Comparison of ENCODE assay signal across 2 cellular contexts in the genomic region with DNA sequence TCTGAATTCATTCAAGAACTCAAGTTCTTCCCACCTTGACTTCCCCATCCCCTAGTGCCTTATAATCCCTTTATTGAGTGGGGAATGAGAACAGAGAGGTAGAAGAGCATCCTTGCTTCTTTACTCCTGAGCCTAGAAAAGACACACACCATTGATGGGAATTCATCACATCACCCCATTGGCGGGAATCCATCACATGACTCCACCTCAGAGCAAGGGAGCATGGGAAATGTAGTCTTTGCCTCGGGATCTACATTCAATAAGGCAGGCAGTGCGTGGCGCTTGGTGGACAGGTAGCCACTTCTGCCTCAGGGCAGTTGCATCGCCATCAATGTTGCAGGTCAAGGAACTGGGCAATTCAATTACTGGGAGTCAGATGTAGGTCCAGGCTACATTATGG.
TF ChIP-seq lines count a peak whose summit lies in the region.

No MANE protein-coding gene starts in this region.

TF ChIP-seq in IMR-90, 13 proteins besides CTCF, POLR2A, EP300 and RAD21:
- TF ChIP-seq RFX5 (IDR thresholded peaks at IDR 0.05; ENCODE audit: low read depth, low read length) (no peak), BHLHE40 (IDR thresholded peaks at IDR 0.05; ENCODE audit: low read depth, low read length) (no peak), SMC3 (IDR thresholded peaks at IDR 0.05; ENCODE audit: low read depth, low read length) (no peak), USF2 (IDR thresholded peaks at IDR 0.05; ENCODE audit: low read depth, low read length) (peak; percentile 78), MXI1 (IDR thresholded peaks at IDR 0.05; ENCODE audit: borderline replicate concordance, low read depth, low read length) (no peak)

TF ChIP-seq in K562, 482 proteins besides CTCF, POLR2A, EP300 and RAD21:
- TF ChIP-seq NFYB (IDR thresholded peaks at IDR 0.05; ENCODE audit: extremely low read depth, insufficient read length) = peak; percentile 16
- no peak for TF ChIP-seq CBFA2T3 (IDR thresholded peaks at IDR 0.05)
- peak; percentile 46 for TF ChIP-seq TFE3 (CRISPR knock-in tag; IDR thresholded peaks at IDR 0.05)
- TF ChIP-seq MCM7 (IDR thresholded peaks at IDR 0.05) = no peak
- no peak for TF ChIP-seq DPF2 (IDR thresholded peaks at IDR 0.05)
- no peak for TF ChIP-seq GABPA (tag; conservative IDR thresholded peaks at IDR 0.05; ENCODE audit: low read depth)
- TF ChIP-seq, protein P1, sequence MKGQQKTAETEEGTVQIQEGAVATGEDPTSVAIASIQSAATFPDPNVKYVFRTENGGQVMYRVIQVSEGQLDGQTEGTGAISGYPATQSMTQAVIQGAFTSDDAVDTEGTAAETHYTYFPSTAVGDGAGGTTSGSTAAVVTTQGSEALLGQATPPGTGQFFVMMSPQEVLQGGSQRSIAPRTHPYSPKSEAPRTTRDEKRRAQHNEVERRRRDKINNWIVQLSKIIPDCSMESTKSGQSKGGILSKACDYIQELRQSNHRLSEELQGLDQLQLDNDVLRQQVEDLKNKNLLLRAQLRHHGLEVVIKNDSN (CRISPR knock-in tag; IDR thresholded peaks at IDR 0.05) = peak; percentile 86
- no peak for TF ChIP-seq BRCA1 (IDR thresholded peaks at IDR 0.05)
- TF ChIP-seq BRCA1 (CRISPR knock-in tag; IDR thresholded peaks at IDR 0.05) = no peak
- peak; percentile 49 to 57; a peak in 3 of 4 replicates for TF ChIP-seq SIX5 (IDR thresholded peaks at IDR 0.05; ENCODE audit: borderline replicate concordance in 1 of 2, insufficient read depth in 1 of 2, low read depth in 1 of 2, low read length in 2 of 2)
- peak; percentile 72; the same call in 1 of the 2 replicates for TF ChIP-seq RAD51 (IDR thresholded peaks at IDR 0.05; ENCODE audit: borderline replicate concordance, low read depth)
- TF ChIP-seq MBD2 (IDR thresholded peaks at IDR 0.05; ENCODE audit: borderline replicate concordance, low read depth) = 0 out of 2 replicates have a peak, but pooled peaks have one; percentile 31
- TF ChIP-seq, protein P2, sequence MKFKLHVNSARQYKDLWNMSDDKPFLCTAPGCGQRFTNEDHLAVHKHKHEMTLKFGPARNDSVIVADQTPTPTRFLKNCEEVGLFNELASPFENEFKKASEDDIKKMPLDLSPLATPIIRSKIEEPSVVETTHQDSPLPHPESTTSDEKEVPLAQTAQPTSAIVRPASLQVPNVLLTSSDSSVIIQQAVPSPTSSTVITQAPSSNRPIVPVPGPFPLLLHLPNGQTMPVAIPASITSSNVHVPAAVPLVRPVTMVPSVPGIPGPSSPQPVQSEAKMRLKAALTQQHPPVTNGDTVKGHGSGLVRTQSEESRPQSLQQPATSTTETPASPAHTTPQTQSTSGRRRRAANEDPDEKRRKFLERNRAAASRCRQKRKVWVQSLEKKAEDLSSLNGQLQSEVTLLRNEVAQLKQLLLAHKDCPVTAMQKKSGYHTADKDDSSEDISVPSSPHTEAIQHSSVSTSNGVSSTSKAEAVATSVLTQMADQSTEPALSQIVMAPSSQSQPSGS (CRISPR knock-in tag; IDR thresholded peaks at IDR 0.05) = no peak
- no peak for TF ChIP-seq HDAC6 (IDR thresholded peaks at IDR 0.05; ENCODE audit: low read depth, low read length)
- peak; percentile 73 for TF ChIP-seq ZNF143 (CRISPR knock-in tag; IDR thresholded peaks at IDR 0.05)
- peak; percentile 94 for TF ChIP-seq USF2 (CRISPR knock-in tag; IDR thresholded peaks at IDR 0.05)
- peak; percentile 83 for TF ChIP-seq HCFC1 (IDR thresholded peaks at IDR 0.05; ENCODE audit: low read depth, low read length)
- TF ChIP-seq, protein P3, sequence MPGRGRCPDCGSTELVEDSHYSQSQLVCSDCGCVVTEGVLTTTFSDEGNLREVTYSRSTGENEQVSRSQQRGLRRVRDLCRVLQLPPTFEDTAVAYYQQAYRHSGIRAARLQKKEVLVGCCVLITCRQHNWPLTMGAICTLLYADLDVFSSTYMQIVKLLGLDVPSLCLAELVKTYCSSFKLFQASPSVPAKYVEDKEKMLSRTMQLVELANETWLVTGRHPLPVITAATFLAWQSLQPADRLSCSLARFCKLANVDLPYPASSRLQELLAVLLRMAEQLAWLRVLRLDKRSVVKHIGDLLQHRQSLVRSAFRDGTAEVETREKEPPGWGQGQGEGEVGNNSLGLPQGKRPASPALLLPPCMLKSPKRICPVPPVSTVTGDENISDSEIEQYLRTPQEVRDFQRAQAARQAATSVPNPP (IDR thresholded peaks at IDR 0.05; ENCODE audit: borderline replicate concordance, insufficient read depth, insufficient read length) = no peak
- TF ChIP-seq, protein P4, sequence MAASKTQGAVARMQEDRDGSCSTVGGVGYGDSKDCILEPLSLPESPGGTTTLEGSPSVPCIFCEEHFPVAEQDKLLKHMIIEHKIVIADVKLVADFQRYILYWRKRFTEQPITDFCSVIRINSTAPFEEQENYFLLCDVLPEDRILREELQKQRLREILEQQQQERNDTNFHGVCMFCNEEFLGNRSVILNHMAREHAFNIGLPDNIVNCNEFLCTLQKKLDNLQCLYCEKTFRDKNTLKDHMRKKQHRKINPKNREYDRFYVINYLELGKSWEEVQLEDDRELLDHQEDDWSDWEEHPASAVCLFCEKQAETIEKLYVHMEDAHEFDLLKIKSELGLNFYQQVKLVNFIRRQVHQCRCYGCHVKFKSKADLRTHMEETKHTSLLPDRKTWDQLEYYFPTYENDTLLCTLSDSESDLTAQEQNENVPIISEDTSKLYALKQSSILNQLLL (CRISPR knock-in tag; IDR thresholded peaks at IDR 0.05; ENCODE audit: borderline replicate concordance) = no peak
- TF ChIP-seq CBFA2T2 (conservative IDR thresholded peaks at IDR 0.05) = 0 out of 2 replicates have a peak, but pooled peaks have one; percentile 9
- no peak for TF ChIP-seq NR0B1 (IDR thresholded peaks at IDR 0.05; ENCODE audit: partially characterized antibody)
- TF ChIP-seq RNF2 (IDR thresholded peaks at IDR 0.05) = no peak
- TF ChIP-seq TOE1 (IDR thresholded peaks at IDR 0.05; ENCODE audit: borderline replicate concordance) = 0 out of 2 replicates have a peak, but pooled peaks have one; percentile 25
- TF ChIP-seq TOE1 (CRISPR knock-in tag; IDR thresholded peaks at IDR 0.05; ENCODE audit: borderline replicate concordance, low read depth) = no peak
